ENCODE assay signal across 35 cellular contexts in the genomic region with DNA sequence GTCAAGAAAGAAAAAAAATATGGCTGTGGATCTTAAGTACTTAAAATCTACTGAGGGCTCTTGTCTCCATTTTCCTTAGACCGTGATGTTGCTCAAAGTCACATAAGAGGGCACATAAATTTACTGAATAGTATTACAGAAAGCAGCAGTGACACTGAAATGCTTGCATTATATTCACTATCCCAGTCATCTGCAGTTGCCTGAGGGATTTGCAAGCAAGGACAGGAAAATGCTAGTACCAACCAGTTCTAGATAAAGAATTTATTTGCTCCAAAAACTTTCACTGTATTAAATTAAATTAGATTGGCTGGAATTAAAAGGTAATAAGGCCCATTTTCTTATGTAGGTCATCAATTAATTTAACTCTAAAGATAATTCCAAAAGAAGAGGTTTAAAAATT.
"Had no signal": no experiment of that assay in that cellular context is flagged by ENCODE, and none has a peak within 500 bp of the region (broad histone marks: within the 10 kb centered on the region; RNA-seq: fewer than 3 reads in every experiment).

No MANE protein-coding gene starts in this region.

- H3K27me3 ChIP-seq: ascending aorta had no signal

- H3K36me3 Mint-ChIP-seq: activated CD4-positive, alpha-beta memory T cell treated with anti-CD3 and anti-CD28 coated beads for 36 hours; activated naive CD4-positive, alpha-beta T cell treated with anti-CD3 and anti-CD28 coated beads, Interleukin-2, amount 50 U/mL, for 72 hours; activated naive CD8-positive, alpha-beta T cell treated with anti-CD3 and anti-CD28 coated beads for 36 hours; brain had no signal

- H3K4me3 Mint-ChIP-seq: activated B cell treated with CpG ODN at 0.5 μM for 24 hours; activated CD4-positive, alpha-beta memory T cell treated with anti-CD3 and anti-CD28 coated beads for 36 hours; activated CD4-positive, alpha-beta T cell treated with anti-CD3 and anti-CD28 coated beads, Interleukin-2, amount 10 ng/mL, durations not matched to agents 24 days and 14 days; activated CD8-positive, alpha-beta T cell treated with anti-CD3 and anti-CD28 coated beads for 36 hours; activated naive CD4-positive, alpha-beta T cell treated with anti-CD3 and anti-CD28 coated beads for 36 hours; activated naive CD8-positive, alpha-beta T cell treated with anti-CD3 and anti-CD28 coated beads for 36 hours; activated T-cell treated with anti-CD3 and anti-CD28 coated beads, Interleukin-2, amount 50 U/mL, for 4 hours; activated T-cell treated with anti-CD3 and anti-CD28 coated beads, Interleukin-2, amount 50 U/mL, for 72 hours; activated T-helper 1 cell treated with anti-CD3 and anti-CD28 coated beads, Interleukin-12 subunit alpha, Interleukin-12 subunit beta, Interleukin-2, Interleukin-4 antibody, amounts not matched to agents 30 ng/mL and 10 ng/mL and 1 ng/mL, durations not matched to agents 14 hours and 24 hours and 36 hours; activated T-helper 17 cell treated with anti-CD3 and anti-CD28 coated beads, Interleukin-2, amount 50 U/mL, for 72 hours; brain; T-helper 1 cell treated with Interleukin-12 subunit alpha and Interleukin-12 subunit beta and Interleukin-4 antibody, amounts not matched to agents 30 μg/mL and 1 μg/mL, for 36 hours; T-helper 2 cell treated with Interferon-gamma antibody and Interleukin-4, amounts not matched to agents 5 μg/mL and 100 μg/mL, for 36 hours had no signal

- FAIRE-seq: TTC549 had no signal

- H3K9me3 Mint-ChIP-seq: activated B cell treated with CpG ODN at 0.5 μM for 24 hours; activated CD4-positive, alpha-beta memory T cell treated with anti-CD3 and anti-CD28 coated beads for 36 hours; activated CD4-positive, alpha-beta T cell treated with anti-CD3 and anti-CD28 coated beads, Interleukin-2, amount 10 ng/mL, durations not matched to agents 24 days and 14 days; activated CD8-positive, alpha-beta T cell treated with anti-CD3 and anti-CD28 coated beads for 36 hours; activated naive CD4-positive, alpha-beta T cell treated with anti-CD3 and anti-CD28 coated beads for 36 hours; activated naive CD4-positive, alpha-beta T cell treated with anti-CD3 and anti-CD28 coated beads, Interleukin-2, amount 50 U/mL, for 72 hours; activated naive CD8-positive, alpha-beta T cell treated with anti-CD3 and anti-CD28 coated beads for 36 hours; activated T-cell treated with anti-CD3 and anti-CD28 coated beads, Interleukin-2, amount 50 U/mL, for 4 hours; activated T-cell treated with anti-CD3 and anti-CD28 coated beads, Interleukin-2, amount 50 U/mL, for 72 hours; activated T-helper 1 cell treated with anti-CD3 and anti-CD28 coated beads, Interleukin-12 subunit alpha, Interleukin-12 subunit beta, Interleukin-2, Interleukin-4 antibody, amounts not matched to agents 30 ng/mL and 10 ng/mL and 1 ng/mL, durations not matched to agents 14 hours and 24 hours and 36 hours; activated T-helper 17 cell treated with anti-CD3 and anti-CD28 coated beads, Interleukin-2, amount 50 U/mL, for 72 hours; brain; T-helper 1 cell treated with Interleukin-12 subunit alpha and Interleukin-12 subunit beta and Interleukin-4 antibody, amounts not matched to agents 30 μg/mL and 1 μg/mL, for 36 hours; T-helper 2 cell treated with Interferon-gamma antibody and Interleukin-4, amounts not matched to agents 5 μg/mL and 100 μg/mL, for 36 hours had no signal

- H3K9me3 ChIP-seq: ascending aorta had no signal

- H3K27ac ChIP-seq: ascending aorta, VCaP had no signal

- H3K27ac Mint-ChIP-seq: activated B cell treated with CpG ODN at 0.5 μM for 24 hours; activated CD4-positive, alpha-beta memory T cell treated with anti-CD3 and anti-CD28 coated beads for 36 hours; activated CD4-positive, alpha-beta T cell treated with anti-CD3 and anti-CD28 coated beads, Interleukin-2, amount 10 ng/mL, durations not matched to agents 24 days and 14 days; activated CD8-positive, alpha-beta T cell treated with anti-CD3 and anti-CD28 coated beads for 36 hours; activated naive CD4-positive, alpha-beta T cell treated with anti-CD3 and anti-CD28 coated beads for 36 hours; activated naive CD4-positive, alpha-beta T cell treated with anti-CD3 and anti-CD28 coated beads, Interleukin-2, amount 50 U/mL, for 72 hours; activated naive CD8-positive, alpha-beta T cell treated with anti-CD3 and anti-CD28 coated beads for 36 hours; activated T-cell treated with anti-CD3 and anti-CD28 coated beads, Interleukin-2, amount 50 U/mL, for 72 hours; activated T-helper 1 cell treated with anti-CD3 and anti-CD28 coated beads, Interleukin-12 subunit alpha, Interleukin-12 subunit beta, Interleukin-2, Interleukin-4 antibody, amounts not matched to agents 30 ng/mL and 10 ng/mL and 1 ng/mL, durations not matched to agents 14 hours and 24 hours and 36 hours; activated T-helper 17 cell treated with anti-CD3 and anti-CD28 coated beads, Interleukin-2, amount 50 U/mL, for 72 hours; brain; T-helper 1 cell treated with Interleukin-12 subunit alpha and Interleukin-12 subunit beta and Interleukin-4 antibody, amounts not matched to agents 30 μg/mL and 1 μg/mL, for 36 hours; T-helper 2 cell treated with Interferon-gamma antibody and Interleukin-4, amounts not matched to agents 5 μg/mL and 100 μg/mL, for 36 hours had no signal

- DNase-seq: activated B cell treated with CpG ODN at 0.5 μM for 24 hours; activated CD4-positive, alpha-beta memory T cell treated with anti-CD3 and anti-CD28 coated beads for 36 hours; activated CD4-positive, alpha-beta T cell treated with anti-CD3 and anti-CD28 coated beads for 4 hours; activated CD4-positive, alpha-beta T cell treated with anti-CD3 and anti-CD28 coated beads, Interleukin-2, amount 10 ng/mL, durations not matched to agents 24 days and 14 days; activated CD4-positive, alpha-beta T cell treated with anti-CD3 and anti-CD28 coated beads, Interleukin-2, amount 50 U/mL, for 1 hour; activated CD4-positive, alpha-beta T cell treated with anti-CD3 and anti-CD28 coated beads, Interleukin-2, amount 50 U/mL, for 4 hours; activated CD4-positive, CD25-positive, alpha-beta regulatory T cell treated with anti-CD3 and anti-CD28 coated beads, Interleukin-2, amount 50 U/mL, for 72 hours; activated CD8-positive, alpha-beta memory T cell treated with anti-CD3 and anti-CD28 coated beads, Interleukin-2, amount 50 U/mL, for 4 hours; activated CD8-positive, alpha-beta T cell treated with anti-CD3 and anti-CD28 coated beads for 36 hours; activated effector memory CD4-positive, alpha-beta T cell treated with anti-CD3 and anti-CD28 coated beads, Interleukin-2, amount 50 U/mL, for 16 hours; activated gamma-delta T cell treated with Interleukin-2 at 50 U/mL for 16 hours; activated naive CD4-positive, alpha-beta T cell; activated naive CD4-positive, alpha-beta T cell treated with anti-CD3 and anti-CD28 coated beads for 36 hours; activated naive CD4-positive, alpha-beta T cell treated with anti-CD3 and anti-CD28 coated beads, Interleukin-2, amount 50 U/mL, for 16 hours; activated naive CD8-positive, alpha-beta T cell treated with anti-CD3 and anti-CD28 coated beads for 36 hours; activated T-cell treated with anti-CD3 and anti-CD28 coated beads for 4 hours; activated T-cell treated with anti-CD3 and anti-CD28 coated beads, Interleukin-2, amount 50 U/mL, for 1 hour; activated T-cell treated with anti-CD3 and anti-CD28 coated beads, Interleukin-2, amount 50 U/mL, for 4 hours; activated T-cell treated with anti-CD3 and anti-CD28 coated beads, Interleukin-2, amount 50 U/mL, for 72 hours; amygdala; anterior cingulate cortex; central memory CD4-positive, alpha-beta T cell; SW 1271; T-helper 1 cell; T-helper 2 cell; T-helper 9 cell had no signal

- H3K27me3 Mint-ChIP-seq: activated B cell treated with CpG ODN at 0.5 μM for 24 hours; activated CD8-positive, alpha-beta T cell treated with anti-CD3 and anti-CD28 coated beads for 36 hours; activated T-helper 17 cell treated with anti-CD3 and anti-CD28 coated beads, Interleukin-2, amount 50 U/mL, for 72 hours; brain had no signal

- H3K4me1 Mint-ChIP-seq: activated B cell treated with CpG ODN at 0.5 μM for 24 hours; activated CD4-positive, alpha-beta T cell treated with anti-CD3 and anti-CD28 coated beads, Interleukin-2, amount 10 ng/mL, durations not matched to agents 24 days and 14 days; activated naive CD8-positive, alpha-beta T cell treated with anti-CD3 and anti-CD28 coated beads for 36 hours; activated T-helper 17 cell treated with anti-CD3 and anti-CD28 coated beads, Interleukin-2, amount 50 U/mL, for 72 hours; brain had no signal

- ATAC-seq: activated CD8-positive, alpha-beta T cell treated with anti-CD3 and anti-CD28 coated beads for 36 hours; activated naive CD4-positive, alpha-beta T cell treated with anti-CD3 and anti-CD28 coated beads, Interleukin-2, amount 50 U/mL, for 72 hours; activated T-cell treated with anti-CD3 and anti-CD28 coated beads, Interleukin-2, amount 50 U/mL, for 4 hours; activated T-cell treated with anti-CD3 and anti-CD28 coated beads, Interleukin-2, amount 50 U/mL, for 72 hours; activated T-helper 17 cell treated with anti-CD3 and anti-CD28 coated beads, Interleukin-2, amount 50 U/mL, for 72 hours had no signal

- H3K36me3 ChIP-seq: ascending aorta had no signal

- H3K4me3 ChIP-seq: ascending aorta had no signal
